In the genomic region with DNA sequence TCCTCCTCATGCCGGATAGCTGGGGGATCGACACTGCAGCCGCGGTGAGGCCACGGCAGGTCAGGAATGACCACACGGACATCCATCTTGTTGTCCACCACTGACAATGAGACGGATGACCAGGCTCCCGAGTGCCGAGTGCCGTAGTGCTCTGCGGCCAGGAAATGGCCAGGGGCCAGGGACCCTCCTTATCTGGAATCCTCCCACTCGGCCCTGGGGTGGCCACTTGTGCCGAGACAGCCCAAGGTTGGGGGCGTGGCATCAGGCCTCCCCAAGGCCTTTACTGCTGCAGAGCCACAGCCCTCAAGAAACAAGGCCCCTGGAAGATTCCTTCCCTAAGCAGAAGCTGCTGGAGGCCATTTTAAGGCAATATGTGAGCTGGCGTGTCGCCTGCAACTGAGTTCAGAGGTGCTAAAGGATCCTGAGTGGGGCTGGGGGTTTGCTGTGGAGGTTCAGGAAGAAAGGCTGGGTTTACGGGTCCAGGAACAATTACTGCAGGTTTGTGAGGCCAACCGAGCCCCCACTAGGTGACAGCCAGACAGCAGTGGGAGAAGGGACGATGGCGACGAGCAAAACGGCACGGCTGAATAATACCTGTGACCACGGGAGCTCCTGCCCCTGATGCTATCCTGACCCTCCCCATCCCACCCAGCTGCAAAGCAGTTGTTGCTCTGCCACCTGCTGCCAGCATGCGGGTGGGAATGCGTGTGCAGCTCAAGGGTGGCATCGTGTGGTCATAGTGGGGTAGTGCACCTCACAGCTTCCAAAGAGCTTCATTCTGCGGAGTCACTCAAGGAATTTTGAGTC, we compare ENCODE assay signal across 8 cellular contexts. TPM values are rescaled to one million over a fixed set of nuclear protein-coding genes. Genes with fewer than 3 reads are reported as not detected.
DNase-seq lines count a peak whose midpoint lies in the region; ATAC-seq, FAIRE-seq and TF ChIP-seq lines count a peak whose summit lies in the region.

No MANE protein-coding gene starts in this region.

- no peaks in the 10 kb centered on the region for H3K9me3 ChIP-seq in NT2/D1 (ENCODE audit: insufficient read depth, low read length)

- H3K27me3 ChIP-seq in NT2/D1 (ENCODE audit: insufficient read depth, insufficient read length), result peaks cover 2% of the 10 kb centered on the region

- peaks cover 18% of the 10 kb centered on the region for H3K27me3 Mint-ChIP-seq in endothelial cell (ENCODE audit: unreplicated experiment)

- TF ChIP-seq CTCF in endothelial cell (IDR thresholded peaks at IDR 0.05; ENCODE audit: unreplicated experiment), result peak; percentile 97

- no peaks in the 10 kb centered on the region for H3K36me3 Mint-ChIP-seq in endothelial cell (ENCODE audit: low read depth, unreplicated experiment)

- no peak overlapping the region for H3K9ac ChIP-seq in NT2/D1 (ENCODE audit: insufficient read length, low read depth)

- H3K4me3 ChIP-seq in NT2/D1 (ENCODE audit: insufficient read length, low read depth), result no peak overlapping the region

- FAIRE-seq in GM12892 (lab: Jason Lieb, UNC), result peak; percentile 99

- no peak overlapping the region for H3K4me3 Mint-ChIP-seq in endothelial cell (ENCODE audit: unreplicated experiment)

- H3K36me3 ChIP-seq in NT2/D1 (ENCODE audit: insufficient read depth, insufficient read length, low read length), result no peaks in the 10 kb centered on the region

- TF ChIP-seq POLR2A in GM12892 (IDR thresholded peaks at IDR 0.05; ENCODE audit: low read depth, low read length), result no peak

- peaks cover 12% of the 10 kb centered on the region for H3K4me1 Mint-ChIP-seq in endothelial cell (ENCODE audit: unreplicated experiment)

- no peaks in the 10 kb centered on the region for H3K9me3 Mint-ChIP-seq in endothelial cell (ENCODE audit: unreplicated experiment)

- peaks cover 2% of the 10 kb centered on the region for H3K4me1 ChIP-seq in NT2/D1 (ENCODE audit: insufficient read depth, insufficient read length)

- ATAC-seq in HG03457 (IDR thresholded peaks at IDR 0.05; ENCODE audit: unreplicated experiment), result peak; percentile 52

- no peak overlapping the region for H3K27ac Mint-ChIP-seq in endothelial cell (ENCODE audit: unreplicated experiment)

- DNase-seq in A172 (ENCODE audit: low spot score) (peak; percentile 63), GM12892 (ENCODE audit: insufficient read length) (peak; percentile 76), NT2/D1 (ENCODE audit: low read depth, low spot score) (peak; percentile 71), endothelial cell (ENCODE audit: low spot score) (peak; percentile 78), middle frontal gyrus (ENCODE audit: extremely low spot score, low spot score) (peak; percentile 69)
- peak in 2 of 3 experiments; percentile 17 to 45 for DNase-seq in activated CD8-positive, alpha-beta memory T cell treated with anti-CD3 and anti-CD28 coated beads for 48 hours (ENCODE audit: low read depth in 2 of 3, low spot score in 2 of 3)
- peak; percentile 37 for DNase-seq in stimulated activated CD8-positive, alpha-beta memory T cell treated with anti-CD3 and anti-CD28 coated beads, Interleukin-4, amount 100 ng/mL, for 24 hours (ENCODE audit: low read depth)

RNA-seq across cellular contexts. Expression of gene LEP, which starts 31.6 kb away (rescaled TPM):
- not detected in 2 replicates for total RNA-seq in A172 (2014; rRNA removed; shearing (Covaris generic))
- polyA plus RNA-seq in GM12892 (2012; ENCODE audit: missing spikeins), result not detected
- total RNA-seq in endothelial cell (ENCODE audit: unreplicated experiment), result not detected
